ENCODE assay signal across 14 cellular contexts in genomic region chr10:18822156-18822555, GRCh38.
A peak's percentile ranks its signal among the peaks of the same experiment; 100 is the strongest.
DNase-seq lines count a peak whose midpoint lies in the region; ATAC-seq lines count a peak whose summit lies in the region.
"Had no signal": no experiment of that assay in that cellular context is flagged by ENCODE, and none has a peak within 500 bp of the region (broad histone marks: within the 10 kb centered on the region; RNA-seq: fewer than 3 reads in every experiment).

No MANE protein-coding gene starts in this region.

- no peaks in the 10 kb centered on the region for H3K79me1 ChIP-seq in mesenchymal stem cell (replicated peaks; ENCODE audit: low read length, poor library complexity, severe bottlenecking)

- H3K9me2 ChIP-seq in Karpas-422 (replicated peaks; ENCODE audit: insufficient read depth, low read length) = no peaks in the 10 kb centered on the region

- H2AK5ac ChIP-seq in mesenchymal stem cell (ENCODE audit: low read length, severe bottlenecking) = no peak overlapping the region

- no peaks in the 10 kb centered on the region for H4K20me1 ChIP-seq in Karpas-422 (ENCODE audit: insufficient read depth, low read depth, low read length)

- H4K8ac ChIP-seq in mesenchymal stem cell (ENCODE audit: low read length) = no peak overlapping the region

- no peak overlapping the region for H3K14ac ChIP-seq in mesenchymal stem cell (ENCODE audit: low read length in 2 of 2)

- H3K9me3 ChIP-seq in Karpas-422 (ENCODE audit: low read length) = peaks cover 8% of the 10 kb centered on the region
- peaks cover 5% of the 10 kb centered on the region for H3K9me3 ChIP-seq in mesenchymal stem cell (ENCODE audit: control insufficient read depth, low read length)

- H2AFZ ChIP-seq in Karpas-422 (ENCODE audit: low read length) (no peak overlapping the region), mesenchymal stem cell (ENCODE audit: low read depth, low read length) (no peak overlapping the region)

- H3K4me1 ChIP-seq in Karpas-422 (ENCODE audit: low read length) (no peaks in the 10 kb centered on the region), mesenchymal stem cell (ENCODE audit: control insufficient read depth, insufficient read depth, low read depth, low read length) (no peaks in the 10 kb centered on the region)

- H3K23ac ChIP-seq in mesenchymal stem cell (ENCODE audit: low read length in 2 of 2) = no peak overlapping the region

- H3K4me3 ChIP-seq in Karpas-422 (ENCODE audit: low read length) = no peak overlapping the region
- H3K4me3 ChIP-seq in mesenchymal stem cell (ENCODE audit: insufficient read depth in 1 of 2, low read depth in 1 of 2, low read length in 2 of 2) = no peak overlapping the region

- H3K4ac ChIP-seq in mesenchymal stem cell (ENCODE audit: low read depth in 1 of 2, low read length in 2 of 2) = no peak overlapping the region

- WGBS in mesenchymal stem cell = 50% methylated on average over 2 of the region's 2 CpGs

- no peak overlapping the region for H2BK5ac ChIP-seq in mesenchymal stem cell (ENCODE audit: low read depth, low read length, poor library complexity, severe bottlenecking)

- H3K18ac ChIP-seq in mesenchymal stem cell (ENCODE audit: low read depth in 1 of 2, low read length in 2 of 2) = no peak overlapping the region

- no peak for ATAC-seq in activated T-helper 17 cell treated with anti-CD3 and anti-CD28 coated beads, Interleukin-2, amount 50 U/mL, for 72 hours (replicated peaks)
- no peak for ATAC-seq in GM18519 (IDR thresholded peaks at IDR 0.05; ENCODE audit: low FRiP score, unreplicated experiment)
- ATAC-seq: esophagus mucosa, right cardiac atrium had no signal

- H3K36me3 ChIP-seq in Karpas-422 (ENCODE audit: insufficient read depth, low read length) = no peaks in the 10 kb centered on the region
- H3K36me3 ChIP-seq in mesenchymal stem cell (ENCODE audit: control insufficient read depth in 1 of 2, insufficient read depth in 2 of 2, low read depth in 1 of 2, low read length in 2 of 2) = no peaks in the 10 kb centered on the region

- H4K91ac ChIP-seq in mesenchymal stem cell (ENCODE audit: low read length) = no peak overlapping the region

- H3K79me2 ChIP-seq in Karpas-422 (ENCODE audit: low read length) = no peaks in the 10 kb centered on the region

- no peak overlapping the region for H3K9ac ChIP-seq in Karpas-422 (ENCODE audit: low read length)
- H3K9ac ChIP-seq in mesenchymal stem cell (ENCODE audit: low read length) = no peak overlapping the region

- no peak overlapping the region for H2BK12ac ChIP-seq in mesenchymal stem cell (ENCODE audit: low read length in 2 of 2)

- no peaks in the 10 kb centered on the region for H3K27me3 ChIP-seq in Karpas-422 (ENCODE audit: low read length)
- no peaks in the 10 kb centered on the region for H3K27me3 ChIP-seq in mesenchymal stem cell (ENCODE audit: control insufficient read depth in 1 of 2, insufficient read depth in 1 of 2, low read length in 2 of 2)

- H3K4me3 Mint-ChIP-seq in activated T-helper 17 cell treated with anti-CD3 and anti-CD28 coated beads, Interleukin-2, amount 50 U/mL, for 72 hours = no peak overlapping the region
- H3K4me3 Mint-ChIP-seq: H9 had no signal

- H3K4me1 Mint-ChIP-seq in activated T-helper 17 cell treated with anti-CD3 and anti-CD28 coated beads, Interleukin-2, amount 50 U/mL, for 72 hours = no peaks in the 10 kb centered on the region
- H3K4me1 Mint-ChIP-seq: H9 had no signal

- H3K36me3 Mint-ChIP-seq in activated T-helper 17 cell treated with anti-CD3 and anti-CD28 coated beads, Interleukin-2, amount 50 U/mL, for 72 hours (ENCODE audit: low read depth) = no peaks in the 10 kb centered on the region

- no peak overlapping the region for H2BK120ac ChIP-seq in mesenchymal stem cell (ENCODE audit: low read depth, low read length)

- H3K4me2 ChIP-seq in Karpas-422 (ENCODE audit: low read depth, low read length, poor library complexity, severe bottlenecking) (no peak overlapping the region), mesenchymal stem cell (ENCODE audit: low read length, poor library complexity, severe bottlenecking) (no peak overlapping the region)

- no peaks in the 10 kb centered on the region for H3K27me3 Mint-ChIP-seq in activated T-helper 17 cell treated with anti-CD3 and anti-CD28 coated beads, Interleukin-2, amount 50 U/mL, for 72 hours

- no peak overlapping the region for H3K27ac Mint-ChIP-seq in activated T-helper 17 cell treated with anti-CD3 and anti-CD28 coated beads, Interleukin-2, amount 50 U/mL, for 72 hours
- H3K27ac Mint-ChIP-seq: H9 had no signal

- no peak overlapping the region for H2BK15ac ChIP-seq in mesenchymal stem cell (ENCODE audit: low read depth, poor library complexity, severe bottlenecking)

- no peak overlapping the region for H3K27ac ChIP-seq in Karpas-422 (ENCODE audit: low read length)
- H3K27ac ChIP-seq in mesenchymal stem cell (ENCODE audit: low read length, poor library complexity, severe bottlenecking) = no peak overlapping the region

- H3K9me3 Mint-ChIP-seq in activated T-helper 17 cell treated with anti-CD3 and anti-CD28 coated beads, Interleukin-2, amount 50 U/mL, for 72 hours = peaks cover under 1% of the 10 kb centered on the region

- peak; percentile 3 for DNase-seq in ELF-1 (ENCODE audit: low read depth, low spot score)
- DNase-seq in Karpas-422 = peak; percentile 64
- peak; percentile 69 for DNase-seq in astrocyte of the hippocampus (ENCODE audit: low read depth, low spot score)
- peak; percentile 0 for DNase-seq in mesenchymal stem cell
- DNase-seq in SK-N-DZ (ENCODE audit: low spot score) = no peak
- DNase-seq: anterior cingulate cortex, DMS79, H9, NCI-H2081 treated with DMSO at 0.1 percent for 48 hours, right cardiac atrium, Right ventricle myocardium superior had no signal
